ENCODE assay signal across 16 cellular contexts in genomic region chr9:8315211-8315610, GRCh38.
A peak's percentile ranks its signal among the peaks of the same experiment; 100 is the strongest.
DNase-seq lines count a peak whose midpoint lies in the region; TF ChIP-seq lines count a peak whose summit lies in the region.
"Had no signal": no experiment of that assay in that cellular context is flagged by ENCODE, and none has a peak within 500 bp of the region (broad histone marks: within the 10 kb centered on the region; RNA-seq: fewer than 3 reads in every experiment).

No MANE protein-coding gene starts in this region.

- H3K9me3 Mint-ChIP-seq in Caco-2 (ENCODE audit: unreplicated experiment), result no peaks in the 10 kb centered on the region

- no peaks in the 10 kb centered on the region for H3K36me3 Mint-ChIP-seq in Caco-2 (ENCODE audit: insufficient read depth, unreplicated experiment)
- H3K36me3 Mint-ChIP-seq: CD4-positive, CD25-positive, alpha-beta regulatory T cell; CD8-positive, alpha-beta memory T cell had no signal

- no peak overlapping the region for H3K14ac ChIP-seq in neuronal stem cell (ENCODE audit: low read length)

- H3K4me3 ChIP-seq in fibroblast of mammary gland (ENCODE audit: control insufficient read depth, low read depth, low read length) (no peak overlapping the region), Caco-2 (ENCODE audit: low read depth, low read length) (no peak overlapping the region), neuronal stem cell (ENCODE audit: low read length in 2 of 2) (no peak overlapping the region)

- no peak overlapping the region for H4K8ac ChIP-seq in neuronal stem cell (ENCODE audit: low read depth, low read length)

- CTCF ChIA-PET in Caco-2 (lab: Charles Lee), result no interaction called here

- H3K27me3 Mint-ChIP-seq in Caco-2 (ENCODE audit: insufficient read depth, unreplicated experiment), result no peaks in the 10 kb centered on the region

- H3K4me1 ChIP-seq in Caco-2 (no peaks in the 10 kb centered on the region), neuronal stem cell (ENCODE audit: control insufficient read depth in 2 of 2, insufficient read depth in 1 of 2, low read depth in 1 of 2, low read length in 2 of 2) (no peaks in the 10 kb centered on the region)
- H3K4me1 ChIP-seq: BE2C had no signal

- H3K4me2 ChIP-seq in neuronal stem cell (ENCODE audit: insufficient read depth, low read length, poor library complexity, severe bottlenecking), result no peak overlapping the region

- POLR2A ChIA-PET in Caco-2 (lab: Charles Lee), result no interaction called here

- no peak overlapping the region for H3K23ac ChIP-seq in neuronal stem cell (ENCODE audit: low read depth, low read length, poor library complexity)

- intact Hi-C loops in Caco-2 (cut with micrococcal nuclease; ENCODE audit: unreplicated experiment), result no loop called here

- H3K18ac ChIP-seq in neuronal stem cell (ENCODE audit: low read length), result no peak overlapping the region

- H3K4ac ChIP-seq in neuronal stem cell (ENCODE audit: low read length), result no peak overlapping the region

- H4K91ac ChIP-seq in neuronal stem cell (ENCODE audit: low read depth, low read length, poor library complexity), result no peak overlapping the region

- H3K4me3 Mint-ChIP-seq in Caco-2 (ENCODE audit: unreplicated experiment), result no peak overlapping the region
- H3K4me3 Mint-ChIP-seq: CD4-positive, CD25-positive, alpha-beta regulatory T cell; CD8-positive, alpha-beta memory T cell had no signal

- no peaks in the 10 kb centered on the region for H3K4me1 Mint-ChIP-seq in Caco-2 (ENCODE audit: low read depth, unreplicated experiment)
- H3K4me1 Mint-ChIP-seq: CD4-positive, CD25-positive, alpha-beta regulatory T cell; CD8-positive, alpha-beta memory T cell had no signal

- DNase-seq in OCI-M1 (lab: John Stamatoyannopoulos, UW) (peak; percentile 85), fibroblast of mammary gland (ENCODE audit: low read depth) (peak; percentile 13), kidney glomerular epithelial cell (lab: John Stamatoyannopoulos, UW) (peak; percentile 7), Caco-2 (no peak), RPMI8226 (no peak), neuronal stem cell (ENCODE audit: low spot score) (no peak)
- DNase-seq: ACHN; BE2C; C1 segment of cervical spinal cord; CD4-positive, CD25-positive, alpha-beta regulatory T cell; CD8-positive, alpha-beta memory T cell; COR-L47; DMS79; GF-D8; GOT3; H7 had no signal

- H3K36me3 ChIP-seq in Caco-2 (ENCODE audit: control insufficient read depth, insufficient read depth, low read length) (no peaks in the 10 kb centered on the region), neuronal stem cell (replicated peaks in 1 of 2; ENCODE audit: control insufficient read depth in 2 of 2, insufficient read depth in 2 of 2, low read length in 2 of 2) (peaks cover 0 to 26% of the 10 kb centered on the region in 2 donors)
- H3K36me3 ChIP-seq: BE2C had no signal

- H3K27ac Mint-ChIP-seq in Caco-2 (ENCODE audit: unreplicated experiment), result no peak overlapping the region
- H3K27ac Mint-ChIP-seq: CD4-positive, CD25-positive, alpha-beta regulatory T cell; CD8-positive, alpha-beta memory T cell had no signal

- WGBS in neuronal stem cell (ENCODE audit: extremely low coverage in 2 of 2, insufficient read length in 2 of 2, insufficient replicate concordance in 1 of 2), 2 donors, result no CpG with 5 or more reads among the region's 5 CpGs

- H3K27ac ChIP-seq in neuronal stem cell (replicated peaks; ENCODE audit: low read length), result no peak overlapping the region

- H3K27me3 ChIP-seq in Caco-2 (replicated peaks; ENCODE audit: control insufficient read depth, insufficient read depth, low read length), result no peaks in the 10 kb centered on the region
- H3K27me3 ChIP-seq in neuronal stem cell (ENCODE audit: control insufficient read depth in 3 of 3, insufficient read depth in 3 of 3, low read depth in 1 of 3, low read length in 3 of 3), result no peaks in the 10 kb centered on the region
- H3K27me3 ChIP-seq: BE2C had no signal

- H2BK120ac ChIP-seq in neuronal stem cell (ENCODE audit: low read depth, low read length), result no peak overlapping the region

- no peak overlapping the region for H3K9ac ChIP-seq in neuronal stem cell (ENCODE audit: low read depth, low read length, poor library complexity)

- TF ChIP-seq CTCF in fibroblast of mammary gland (conservative IDR thresholded peaks at IDR 0.05; ENCODE audit: control insufficient read depth, insufficient read depth, low read depth, low read length) (no peak), Caco-2 (IDR thresholded peaks at IDR 0.05; ENCODE audit: insufficient read depth in 1 of 2, low read depth in 1 of 2, low read length in 1 of 2, severe bottlenecking in 1 of 2, unreplicated experiment in 1 of 2) (no peak)

- H2BK15ac ChIP-seq in neuronal stem cell (ENCODE audit: low read length), result no peak overlapping the region

- H3K9me3 ChIP-seq in Caco-2 (no peaks in the 10 kb centered on the region), neuronal stem cell (replicated peaks in 1 of 2; ENCODE audit: control insufficient read depth in 2 of 2, insufficient read depth in 1 of 2, low read depth in 1 of 2, low read length in 2 of 2) (peaks cover 0 to 5% of the 10 kb centered on the region in 2 donors)
- H3K9me3 ChIP-seq: BE2C had no signal

- no peak overlapping the region for H2AFZ ChIP-seq in neuronal stem cell (ENCODE audit: low read length)

- H3K79me1 ChIP-seq in neuronal stem cell (ENCODE audit: low read depth, low read length), result peaks cover 2% of the 10 kb centered on the region

- no peak overlapping the region for H2BK12ac ChIP-seq in neuronal stem cell (ENCODE audit: low read length)

- BruUV-seq in Caco-2 (replicated peaks; lab: Mats Ljungman, UMichigan), result no TSS peak

- no peak overlapping the region for H2AK5ac ChIP-seq in neuronal stem cell (ENCODE audit: low read depth, low read length)

- no peak overlapping the region for H2BK5ac ChIP-seq in neuronal stem cell (ENCODE audit: low read length)

Comparison
In these comparisons a context has a peak if more than half of its experiments do, and no peak if none do; other contexts are left out.
1. DNase-seq: peak in OCI-M1 (single experiment), fibroblast of mammary gland (single experiment) and kidney glomerular epithelial cell (single experiment); none in Caco-2 (0 of 2), RPMI8226 (single experiment) and neuronal stem cell (single experiment).